1 cellular context compared by ENCODE assay signal in the genomic region with DNA sequence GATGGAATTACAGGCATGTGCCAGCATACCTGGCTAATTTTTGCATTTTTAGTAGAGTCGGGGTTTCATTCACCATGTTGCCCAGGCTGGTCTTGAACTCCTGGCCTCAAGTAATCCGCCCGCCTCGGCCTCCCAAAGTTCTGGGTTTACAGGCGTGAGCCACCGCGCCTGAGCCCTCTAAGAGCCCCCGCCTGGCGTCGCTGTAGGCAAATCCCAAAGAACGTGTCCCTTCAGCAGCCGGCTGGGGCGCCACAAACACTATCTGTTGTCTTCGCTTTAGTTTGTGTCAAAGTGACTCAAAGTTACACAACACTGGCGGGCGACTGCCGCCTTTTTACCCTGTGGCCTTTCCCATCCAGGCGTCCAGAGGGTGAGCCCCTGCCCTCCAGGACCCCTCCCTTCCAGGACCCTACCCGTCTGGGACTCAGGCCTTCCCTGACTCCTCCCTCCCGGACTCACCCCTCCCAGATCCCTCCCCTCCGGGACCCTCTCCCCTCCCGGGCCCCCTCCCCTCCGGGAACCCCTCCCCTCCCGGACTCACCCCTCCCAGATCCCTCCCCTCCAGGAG.
TF ChIP-seq lines count a peak whose summit lies in the region.

No MANE protein-coding gene starts in this region.

TF ChIP-seq in IMR-90, 13 proteins besides CTCF, POLR2A, EP300 and RAD21 (continued from another document):
- TF ChIP-seq MAZ (IDR thresholded peaks at IDR 0.05; ENCODE audit: borderline replicate concordance, low read depth, low read length) (peak; percentile 41; the same call in 1 of the 2 replicates), CEBPB (IDR thresholded peaks at IDR 0.05; ENCODE audit: low read depth, low read length) (peak; percentile 95), SMC3 (IDR thresholded peaks at IDR 0.05; ENCODE audit: low read depth, low read length) (peak; percentile 89), BHLHE40 (IDR thresholded peaks at IDR 0.05; ENCODE audit: low read depth, low read length) (peak; percentile 33; the same call in 1 of the 2 replicates)
- TF ChIP-seq, protein P1, sequence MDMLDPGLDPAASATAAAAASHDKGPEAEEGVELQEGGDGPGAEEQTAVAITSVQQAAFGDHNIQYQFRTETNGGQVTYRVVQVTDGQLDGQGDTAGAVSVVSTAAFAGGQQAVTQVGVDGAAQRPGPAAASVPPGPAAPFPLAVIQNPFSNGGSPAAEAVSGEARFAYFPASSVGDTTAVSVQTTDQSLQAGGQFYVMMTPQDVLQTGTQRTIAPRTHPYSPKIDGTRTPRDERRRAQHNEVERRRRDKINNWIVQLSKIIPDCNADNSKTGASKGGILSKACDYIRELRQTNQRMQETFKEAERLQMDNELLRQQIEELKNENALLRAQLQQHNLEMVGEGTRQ (IDR thresholded peaks at IDR 0.05; ENCODE audit: low read depth, low read length): no peak
